8 cellular contexts compared by ENCODE assay signal in genomic region chr17:82332669-82333278, GRCh38. TPM values are rescaled to one million over a fixed set of nuclear protein-coding genes. Genes with fewer than 3 reads are reported as not detected.
DNase-seq lines count a peak whose midpoint lies in the region; ATAC-seq, FAIRE-seq and TF ChIP-seq lines count a peak whose summit lies in the region.

No MANE protein-coding gene starts in this region.

- peaks cover 7% of the 10 kb centered on the region for H3K4me1 ChIP-seq in GM23338 (ENCODE audit: insufficient read depth)
- H3K4me1 ChIP-seq in HepG2 (ENCODE audit: insufficient read depth, low read length): peaks cover 90% of the 10 kb centered on the region
- peaks cover 27% of the 10 kb centered on the region for H3K4me1 ChIP-seq in testis

- TF ChIP-seq CTCF in GM23338 (conservative IDR thresholded peaks at IDR 0.05; ENCODE audit: low read depth in 2 of 2): no peak
- peak; percentile 43 for TF ChIP-seq CTCF in HepG2 (CRISPR knock-in tag; IDR thresholded peaks at IDR 0.05)
- TF ChIP-seq CTCF in testis (IDR thresholded peaks at IDR 0.05): no peak

- no peak for TF ChIP-seq POLR2A in HepG2 (IDR thresholded peaks at IDR 0.05; ENCODE audit: insufficient read depth in 1 of 2, low read depth in 2 of 2, low read length in 2 of 2)
- TF ChIP-seq POLR2A in testis (IDR thresholded peaks at IDR 0.05): no peak

- peak; percentile 34 for FAIRE-seq in HepG2 (lab: Jason Lieb, UNC)

- H3K27me3 Mint-ChIP-seq in GM23338 (ENCODE audit: insufficient read depth, low read depth, poor library complexity): peaks cover 61% of the 10 kb centered on the region

- TF ChIP-seq EP300 in HepG2 (IDR thresholded peaks at IDR 0.05; ENCODE audit: low read depth in 2 of 2, low read length in 2 of 2): no peak
- TF ChIP-seq EP300 in HepG2 (CRISPR knock-in tag; IDR thresholded peaks at IDR 0.05; ENCODE audit: borderline replicate concordance): no peak

- H4K20me1 ChIP-seq in GM23338 (replicated peaks; ENCODE audit: insufficient read depth) (0 out of 2 replicates have a peak, but pooled peaks cover 5% of the 10 kb centered on the region), HepG2 (ENCODE audit: insufficient read depth, low read length) (no peaks in the 10 kb centered on the region)

- POLR2A ChIA-PET in HepG2 (lab: Yijun Ruan, JAX): interaction anchor here (0.9 to 20.8 kb wide), 4 partner anchors 11 to 32 kb away, joined by 3 to 270 read pairs (median 4); no protein-coding TSS in a partner anchor

- no peak overlapping the region for H3K27ac ChIP-seq in GM23338 (ENCODE audit: low read depth)
- H3K27ac ChIP-seq in HepG2 (ENCODE audit: extremely low read length, insufficient read depth, low read length): peak overlapping the region; percentile 9
- H3K27ac ChIP-seq in testis: peak overlapping the region in 1 of 2 donors; percentile 41

- TF ChIP-seq RAD21 in HepG2 (CRISPR knock-in tag; IDR thresholded peaks at IDR 0.05): peak; percentile 42; the same call in 1 of the 2 replicates

- H3K27me3 ChIP-seq in GM23338 (ENCODE audit: insufficient read depth) (peaks cover 59% of the 10 kb centered on the region), HepG2 (ENCODE audit: control insufficient read depth in 1 of 2, insufficient read depth in 2 of 2, low read length in 2 of 2) (no peaks in the 10 kb centered on the region), testis (no peaks in the 10 kb centered on the region)

- WGBS in HepG2 (ENCODE audit: low lambda C conversion rate): 69% methylated on average over 28 of the region's 32 CpGs
- 12 to 20% methylated on average over 2 to 31 of the region's 32 CpGs for WGBS in testis, 2 donors

- H3K79me2 ChIP-seq in GM23338 (replicated peaks; ENCODE audit: insufficient read depth) (no peaks in the 10 kb centered on the region), HepG2 (ENCODE audit: insufficient read depth, low read length) (peaks cover 4% of the 10 kb centered on the region)

- no peaks in the 10 kb centered on the region for H3K9me2 ChIP-seq in GM23338 (ENCODE audit: insufficient read depth)

- no peaks in the 10 kb centered on the region for H3F3A ChIP-seq in GM23338 (replicated peaks; ENCODE audit: low read depth)

- peaks cover 22% of the 10 kb centered on the region for H3K4me1 Mint-ChIP-seq in GM23338

- H2AFZ ChIP-seq in GM23338 (no peak overlapping the region), HepG2 (ENCODE audit: low read length) (no peak overlapping the region)

- no peaks in the 10 kb centered on the region for H3K36me3 ChIP-seq in GM23338 (ENCODE audit: insufficient read depth)
- H3K36me3 ChIP-seq in HepG2 (replicated peaks in 1 of 2; ENCODE audit: control insufficient read depth in 1 of 2, insufficient read depth in 2 of 2, low read length in 2 of 2): no peaks in the 10 kb centered on the region
- H3K36me3 ChIP-seq in testis (ENCODE audit: low read depth, missing control alignments): no peaks in the 10 kb centered on the region

- CTCF ChIA-PET in HepG2 (lab: Yijun Ruan, JAX; ENCODE audit: low intra/inter-chr PET ratio, low total read pairs): no interaction called here

- DNase-seq in GM23338 (ENCODE audit: low spot score) (peak; percentile 37), NOMO-1 treated with dmso at 0.1 percent for 144 hours (lab: John Stamatoyannopoulos, UW; ENCODE audit: unreplicated experiment) (peak; percentile 46), HepG2 (ENCODE audit: low spot score) (no peak), testis (peak; percentile 53), left lobe of liver (ENCODE audit: low spot score) (no peak)
- DNase-seq in central memory CD4-positive, alpha-beta T cell: peak; percentile 13

- in situ Hi-C loops in HepG2 (cut with HindIII; ENCODE audit: extremely low pct_ligation_motif_present, low pct_unique_long_range_greater_than_20kb): no loop called here

- H3K4me2 ChIP-seq in GM23338: peak overlapping the region; percentile 83; the same call in 1 of the 2 replicates
- H3K4me2 ChIP-seq in HepG2 (ENCODE audit: low read depth, low read length): peak overlapping the region; percentile 48

- H3K27ac Mint-ChIP-seq in GM23338: no peak overlapping the region

- H3K9ac ChIP-seq in HepG2 (ENCODE audit: insufficient read depth, low read depth, low read length): peak overlapping the region; percentile 45

- peak; percentile 6; the same call in 2 of the 3 replicates for ATAC-seq in GM23338
- peak; percentile 15 for ATAC-seq in HepG2
- no peak for ATAC-seq in GM18502 (IDR thresholded peaks at IDR 0.05; ENCODE audit: poor library complexity, unreplicated experiment)
- no peak for ATAC-seq in left lobe of liver
- no peak for ATAC-seq in HG02840 (IDR thresholded peaks at IDR 0.05; ENCODE audit: low FRiP score, unreplicated experiment)

- BruUV-seq in HepG2 (replicated peaks; lab: Mats Ljungman, UMichigan): no TSS peak

- H3K4me3 ChIP-seq in GM23338: peak overlapping the region; percentile 60
- peak overlapping the region in 2 of 3 experiments; percentile 31 to 35; a peak in 4 of 6 replicates for H3K4me3 ChIP-seq in HepG2 (replicated peaks in 1 of 3; ENCODE audit: insufficient read depth in 1 of 3, low read depth in 2 of 3, low read length in 3 of 3)
- H3K4me3 ChIP-seq in testis: peak overlapping the region; percentile 44 to 68

- H3K36me3 Mint-ChIP-seq in GM23338 (ENCODE audit: low read depth): no peaks in the 10 kb centered on the region; the same call in 2 of the 3 replicates

- H3K9me3 ChIP-seq in HepG2 (ENCODE audit: low read length): no peaks in the 10 kb centered on the region
- H3K9me3 ChIP-seq in testis: no peaks in the 10 kb centered on the region

- peak overlapping the region; percentile 58 for H3K4me3 Mint-ChIP-seq in GM23338

- intact Hi-C loops in HepG2 (cut with micrococcal nuclease; ENCODE audit: unreplicated experiment) (loop anchor here (10.0 kb wide), 1 partner anchor 182 kb away; the partner anchor contains the start of gene FOXK2), testis (cut with DNase I; ENCODE audit: low total_unique reads) (no loop called here)

- no peaks in the 10 kb centered on the region for H3K9me3 Mint-ChIP-seq in GM23338

RNA-seq across cellular contexts. Expression of gene SECTM1, which starts 0.8 kb away (rescaled TPM):
- total RNA-seq in GM23338 (2014; rRNA removed; shearing (Covaris generic)): 0.16 and 1.3 TPM in 2 replicates
- polyA plus RNA-seq in GM23338 (2016; fragmentation: Nextera tagmentation; extraction: Ambion mirVana) (0.21 TPM in 1 of 2 replicates, not detected in the other), HepG2 (2011; rRNA removed) (3.5 and 4.2 TPM in 2 replicates), testis (ENCODE audit: insufficient read depth, low read depth, low replicate concordance) (9.3 TPM)
- total RNA-seq in HepG2 (2016; rRNA removed; fragmentation: Illumina TruSeq; extraction: Trizol) (2.4 and 5.3 TPM in 2 replicates), testis (1 to 10 TPM in 1 of 2 donors, under 1 TPM in 1; 0.55 to 5.9 TPM), left lobe of liver (3.0 TPM)
- 3.3 TPM in 2 replicates for total RNA-seq in HepG2 (2016; cell fraction: cytosol; rRNA removed; fragmentation: Illumina TruSeq; extraction: Trizol; ENCODE audit: low read depth)
- 3.0 and 5.5 TPM in 2 replicates for total RNA-seq in HepG2 (2016; cell fraction: insoluble cytoplasmic fraction; rRNA removed; fragmentation: Illumina TruSeq; extraction: Trizol)
- total RNA-seq in HepG2 (2016; cell fraction: membrane; rRNA removed; fragmentation: Illumina TruSeq; extraction: Trizol): 3.8 and 5.6 TPM in 2 replicates
- total RNA-seq in HepG2 (2016; cell fraction: nucleus; rRNA removed; fragmentation: Illumina TruSeq; extraction: Trizol): 6.9 and 7.3 TPM in 2 replicates
- 2.7 and 4.2 TPM in 2 replicates for polyA plus RNA-seq in HepG2 (2011; cell fraction: cytosol; rRNA removed)
- polyA plus RNA-seq in HepG2 (2011; cell fraction: nucleus; rRNA removed): 6.7 and 7.1 TPM in 2 replicates
- polyA plus RNA-seq in HepG2 (2012): 5.0 and 7.2 TPM in 2 replicates
- polyA plus RNA-seq in HepG2 (2016; cell fraction: cytosol; fragmentation: Illumina TruSeq; extraction: Trizol; ENCODE audit: low read depth): 2.6 and 3.4 TPM in 2 replicates
- 4.0 and 4.2 TPM in 2 replicates for polyA plus RNA-seq in HepG2 (2016; cell fraction: insoluble cytoplasmic fraction; fragmentation: Illumina TruSeq; extraction: Trizol; ENCODE audit: low read depth)
- 4.3 and 4.7 TPM in 2 replicates for polyA plus RNA-seq in HepG2 (2016; cell fraction: membrane; fragmentation: Illumina TruSeq; extraction: Trizol; ENCODE audit: low read depth)
- polyA plus RNA-seq in HepG2 (2016; cell fraction: nucleus; fragmentation: Illumina TruSeq; extraction: Trizol; ENCODE audit: insufficient read depth, low read depth): 5.1 and 5.5 TPM in 2 replicates
- 8.8 and 15.0 TPM in 2 replicates for polyA minus RNA-seq in HepG2 (2011; rRNA and poly(A)+ RNA removed; ENCODE audit: low replicate concordance)
- 1.9 and 2.6 TPM in 2 replicates for polyA minus RNA-seq in HepG2 (2011; cell fraction: cytosol; rRNA and poly(A)+ RNA removed)
- polyA minus RNA-seq in HepG2 (2011; cell fraction: nucleus; rRNA and poly(A)+ RNA removed): 5.0 and 7.3 TPM in 2 replicates

RNA-seq across cellular contexts. Expression of gene CD7, which starts 15.4 kb away (rescaled TPM):
- 0.42 and 0.58 TPM in 2 replicates for total RNA-seq in GM23338 (2014; rRNA removed; shearing (Covaris generic))
- polyA plus RNA-seq in GM23338 (2016; fragmentation: Nextera tagmentation; extraction: Ambion mirVana) (0.44 TPM in 1 of 2 replicates, not detected in the other), HepG2 (2011; rRNA removed) (72.7 and 76.4 TPM in 2 replicates), testis (ENCODE audit: insufficient read depth, low read depth, low replicate concordance) (3.0 TPM)
- total RNA-seq in HepG2 (2016; rRNA removed; fragmentation: Illumina TruSeq; extraction: Trizol) (29.7 and 67.6 TPM in 2 replicates), testis (1 to 10 TPM in 1 of 2 donors, under 1 TPM in 1; 0.55 to 2.3 TPM), left lobe of liver (1.4 TPM)
- 23.3 and 25.5 TPM in 2 replicates for total RNA-seq in HepG2 (2016; cell fraction: cytosol; rRNA removed; fragmentation: Illumina TruSeq; extraction: Trizol; ENCODE audit: low read depth)
- total RNA-seq in HepG2 (2016; cell fraction: insoluble cytoplasmic fraction; rRNA removed; fragmentation: Illumina TruSeq; extraction: Trizol): 24.7 and 74.3 TPM in 2 replicates
- total RNA-seq in HepG2 (2016; cell fraction: membrane; rRNA removed; fragmentation: Illumina TruSeq; extraction: Trizol): 36.8 and 47.2 TPM in 2 replicates
- total RNA-seq in HepG2 (2016; cell fraction: nucleus; rRNA removed; fragmentation: Illumina TruSeq; extraction: Trizol): 53.2 and 64.7 TPM in 2 replicates
- polyA plus RNA-seq in HepG2 (2011; cell fraction: cytosol; rRNA removed): 34.4 and 89.4 TPM in 2 replicates
- 127 and 155 TPM in 2 replicates for polyA plus RNA-seq in HepG2 (2011; cell fraction: nucleus; rRNA removed)
- polyA plus RNA-seq in HepG2 (2012): 46.2 and 62.8 TPM in 2 replicates
- 56.5 and 63.8 TPM in 2 replicates for polyA plus RNA-seq in HepG2 (2016; cell fraction: cytosol; fragmentation: Illumina TruSeq; extraction: Trizol; ENCODE audit: low read depth)
- polyA plus RNA-seq in HepG2 (2016; cell fraction: insoluble cytoplasmic fraction; fragmentation: Illumina TruSeq; extraction: Trizol; ENCODE audit: low read depth): 56.7 and 68.4 TPM in 2 replicates
- polyA plus RNA-seq in HepG2 (2016; cell fraction: membrane; fragmentation: Illumina TruSeq; extraction: Trizol; ENCODE audit: low read depth): 78.3 and 78.6 TPM in 2 replicates
- 226 and 244 TPM in 2 replicates for polyA plus RNA-seq in HepG2 (2016; cell fraction: nucleus; fragmentation: Illumina TruSeq; extraction: Trizol; ENCODE audit: insufficient read depth, low read depth)
- polyA minus RNA-seq in HepG2 (2011; rRNA and poly(A)+ RNA removed; ENCODE audit: low replicate concordance): 43.3 TPM in 1 of 2 replicates, not detected in the other
- 31.0 and 32.1 TPM in 2 replicates for polyA minus RNA-seq in HepG2 (2011; cell fraction: cytosol; rRNA and poly(A)+ RNA removed)
- 7.9 and 8.8 TPM in 2 replicates for polyA minus RNA-seq in HepG2 (2011; cell fraction: nucleus; rRNA and poly(A)+ RNA removed)

RNA-seq across cellular contexts. Expression of gene TEX19, which starts 26.3 kb away (rescaled TPM):
- 0.66 and 1.1 TPM in 2 replicates for total RNA-seq in GM23338 (2014; rRNA removed; shearing (Covaris generic))
- polyA plus RNA-seq in GM23338 (2016; fragmentation: Nextera tagmentation; extraction: Ambion mirVana) (0.10 and 0.23 TPM in 2 replicates), HepG2 (2011; rRNA removed) (4.9 and 6.0 TPM in 2 replicates), testis (ENCODE audit: insufficient read depth, low read depth, low replicate concordance) (31.2 TPM)
- total RNA-seq in HepG2 (2016; rRNA removed; fragmentation: Illumina TruSeq; extraction: Trizol) (1.3 and 1.8 TPM in 2 replicates), testis (10 to 100 TPM; 21.9 to 37.8 TPM), left lobe of liver (not detected)
- total RNA-seq in HepG2 (2016; cell fraction: cytosol; rRNA removed; fragmentation: Illumina TruSeq; extraction: Trizol; ENCODE audit: low read depth): 0.61 and 0.62 TPM in 2 replicates
- total RNA-seq in HepG2 (2016; cell fraction: insoluble cytoplasmic fraction; rRNA removed; fragmentation: Illumina TruSeq; extraction: Trizol): 1.6 TPM in 2 replicates
- 1.4 and 1.7 TPM in 2 replicates for total RNA-seq in HepG2 (2016; cell fraction: membrane; rRNA removed; fragmentation: Illumina TruSeq; extraction: Trizol)
- 0.31 and 0.50 TPM in 2 replicates for total RNA-seq in HepG2 (2016; cell fraction: nucleus; rRNA removed; fragmentation: Illumina TruSeq; extraction: Trizol)
- 4.4 and 5.4 TPM in 2 replicates for polyA plus RNA-seq in HepG2 (2011; cell fraction: cytosol; rRNA removed)
- 1.8 TPM in 2 replicates for polyA plus RNA-seq in HepG2 (2011; cell fraction: nucleus; rRNA removed)
- polyA plus RNA-seq in HepG2 (2012): 3.9 TPM in 2 replicates
- polyA plus RNA-seq in HepG2 (2016; cell fraction: cytosol; fragmentation: Illumina TruSeq; extraction: Trizol; ENCODE audit: low read depth): 0.29 and 0.36 TPM in 2 replicates
- polyA plus RNA-seq in HepG2 (2016; cell fraction: insoluble cytoplasmic fraction; fragmentation: Illumina TruSeq; extraction: Trizol; ENCODE audit: low read depth): 1.2 and 1.6 TPM in 2 replicates
- 0.61 and 0.72 TPM in 2 replicates for polyA plus RNA-seq in HepG2 (2016; cell fraction: membrane; fragmentation: Illumina TruSeq; extraction: Trizol; ENCODE audit: low read depth)
- 0.55 and 1.4 TPM in 2 replicates for polyA plus RNA-seq in HepG2 (2016; cell fraction: nucleus; fragmentation: Illumina TruSeq; extraction: Trizol; ENCODE audit: insufficient read depth, low read depth)
- 1.6 and 8.6 TPM in 2 replicates for polyA minus RNA-seq in HepG2 (2011; rRNA and poly(A)+ RNA removed; ENCODE audit: low replicate concordance)
- polyA minus RNA-seq in HepG2 (2011; cell fraction: cytosol; rRNA and poly(A)+ RNA removed): 1.8 and 2.5 TPM in 2 replicates
- 0.26 and 0.50 TPM in 2 replicates for polyA minus RNA-seq in HepG2 (2011; cell fraction: nucleus; rRNA and poly(A)+ RNA removed)

RNA-seq across cellular contexts. Expression of gene UTS2R, which starts 38.8 kb away (rescaled TPM):
- total RNA-seq in GM23338 (2014; rRNA removed; shearing (Covaris generic)): 0.49 and 0.82 TPM in 2 replicates
- not detected in 2 replicates for polyA plus RNA-seq in GM23338 (2016; fragmentation: Nextera tagmentation; extraction: Ambion mirVana)
- 0.13 TPM in 1 of 2 replicates, not detected in the other for total RNA-seq in HepG2 (2016; rRNA removed; fragmentation: Illumina TruSeq; extraction: Trizol)
- total RNA-seq in HepG2 (2016; cell fraction: cytosol; rRNA removed; fragmentation: Illumina TruSeq; extraction: Trizol; ENCODE audit: low read depth): not detected in 2 replicates
- 0.11 TPM in 1 of 2 replicates, not detected in the other for total RNA-seq in HepG2 (2016; cell fraction: insoluble cytoplasmic fraction; rRNA removed; fragmentation: Illumina TruSeq; extraction: Trizol)
- total RNA-seq in HepG2 (2016; cell fraction: membrane; rRNA removed; fragmentation: Illumina TruSeq; extraction: Trizol): not detected in 2 replicates
- 0.38 TPM in 1 of 2 replicates, not detected in the other for total RNA-seq in HepG2 (2016; cell fraction: nucleus; rRNA removed; fragmentation: Illumina TruSeq; extraction: Trizol)
- polyA plus RNA-seq in HepG2 (2011; rRNA removed): 0.10 and 0.15 TPM in 2 replicates
- 0.08 and 0.12 TPM in 2 replicates for polyA plus RNA-seq in HepG2 (2011; cell fraction: cytosol; rRNA removed)
- 1.7 and 2.2 TPM in 2 replicates for polyA plus RNA-seq in HepG2 (2011; cell fraction: nucleus; rRNA removed)
- 0.19 and 0.20 TPM in 2 replicates for polyA plus RNA-seq in HepG2 (2012)
- polyA plus RNA-seq in HepG2 (2016; cell fraction: cytosol; fragmentation: Illumina TruSeq; extraction: Trizol; ENCODE audit: low read depth): not detected in 2 replicates
- polyA plus RNA-seq in HepG2 (2016; cell fraction: insoluble cytoplasmic fraction; fragmentation: Illumina TruSeq; extraction: Trizol; ENCODE audit: low read depth): 0.17 TPM in 1 of 2 replicates, not detected in the other
- polyA plus RNA-seq in HepG2 (2016; cell fraction: membrane; fragmentation: Illumina TruSeq; extraction: Trizol; ENCODE audit: low read depth): not detected in 2 replicates
- polyA plus RNA-seq in HepG2 (2016; cell fraction: nucleus; fragmentation: Illumina TruSeq; extraction: Trizol; ENCODE audit: insufficient read depth, low read depth): not detected in 2 replicates
- 0.32 TPM in 1 of 2 replicates, not detected in the other for polyA minus RNA-seq in HepG2 (2011; rRNA and poly(A)+ RNA removed; ENCODE audit: low replicate concordance)
- not detected in 2 replicates for polyA minus RNA-seq in HepG2 (2011; cell fraction: cytosol; rRNA and poly(A)+ RNA removed)
- 0.50 TPM in 1 of 2 replicates, not detected in the other for polyA minus RNA-seq in HepG2 (2011; cell fraction: nucleus; rRNA and poly(A)+ RNA removed)
- 10 to 100 TPM in 1 of 2 donors, 1 to 10 TPM in 1; 3.8 to 28.1 TPM for total RNA-seq in testis
- 0.32 TPM for polyA plus RNA-seq in testis (ENCODE audit: insufficient read depth, low read depth, low replicate concordance)
- not detected for total RNA-seq in left lobe of liver

RNA-seq across cellular contexts. Expression of gene CSNK1D, which starts 59.3 kb away (rescaled TPM):
- 48.4 and 66.4 TPM in 2 replicates for total RNA-seq in GM23338 (2014; rRNA removed; shearing (Covaris generic))
- 43.5 and 55.3 TPM in 2 replicates for polyA plus RNA-seq in GM23338 (2016; fragmentation: Nextera tagmentation; extraction: Ambion mirVana)
- total RNA-seq in HepG2 (2016; rRNA removed; fragmentation: Illumina TruSeq; extraction: Trizol): 28.4 and 31.5 TPM in 2 replicates
- 19.2 and 20.4 TPM in 2 replicates for total RNA-seq in HepG2 (2016; cell fraction: cytosol; rRNA removed; fragmentation: Illumina TruSeq; extraction: Trizol; ENCODE audit: low read depth)
- total RNA-seq in HepG2 (2016; cell fraction: insoluble cytoplasmic fraction; rRNA removed; fragmentation: Illumina TruSeq; extraction: Trizol): 23.0 and 34.1 TPM in 2 replicates
- 24.3 and 26.6 TPM in 2 replicates for total RNA-seq in HepG2 (2016; cell fraction: membrane; rRNA removed; fragmentation: Illumina TruSeq; extraction: Trizol)
- 42.8 and 45.6 TPM in 2 replicates for total RNA-seq in HepG2 (2016; cell fraction: nucleus; rRNA removed; fragmentation: Illumina TruSeq; extraction: Trizol)
- 128 and 148 TPM in 2 replicates for polyA plus RNA-seq in HepG2 (2011; rRNA removed)
- polyA plus RNA-seq in HepG2 (2011; cell fraction: cytosol; rRNA removed): 81.5 and 90.2 TPM in 2 replicates
- polyA plus RNA-seq in HepG2 (2011; cell fraction: nucleus; rRNA removed): 1,010 and 1,066 TPM in 2 replicates
- 164 and 234 TPM in 2 replicates for polyA plus RNA-seq in HepG2 (2012)
- polyA plus RNA-seq in HepG2 (2016; cell fraction: cytosol; fragmentation: Illumina TruSeq; extraction: Trizol; ENCODE audit: low read depth): 19.6 and 21.8 TPM in 2 replicates
- 71.8 and 89.7 TPM in 2 replicates for polyA plus RNA-seq in HepG2 (2016; cell fraction: insoluble cytoplasmic fraction; fragmentation: Illumina TruSeq; extraction: Trizol; ENCODE audit: low read depth)
- 40.8 and 42.7 TPM in 2 replicates for polyA plus RNA-seq in HepG2 (2016; cell fraction: membrane; fragmentation: Illumina TruSeq; extraction: Trizol; ENCODE audit: low read depth)
- polyA plus RNA-seq in HepG2 (2016; cell fraction: nucleus; fragmentation: Illumina TruSeq; extraction: Trizol; ENCODE audit: insufficient read depth, low read depth): 316 and 342 TPM in 2 replicates
- 78.0 and 103 TPM in 2 replicates for polyA minus RNA-seq in HepG2 (2011; rRNA and poly(A)+ RNA removed; ENCODE audit: low replicate concordance)
- 51.7 and 60.9 TPM in 2 replicates for polyA minus RNA-seq in HepG2 (2011; cell fraction: cytosol; rRNA and poly(A)+ RNA removed)
- polyA minus RNA-seq in HepG2 (2011; cell fraction: nucleus; rRNA and poly(A)+ RNA removed): 117 and 118 TPM in 2 replicates
- total RNA-seq in testis: 100 to 1,000 TPM; 137 to 179 TPM
- polyA plus RNA-seq in testis (ENCODE audit: insufficient read depth, low read depth, low replicate concordance): 178 TPM
- 49.6 TPM for total RNA-seq in left lobe of liver

Comparison
In these comparisons a context has a peak if more than half of its experiments do, and no peak if none do; other contexts are left out.
1. ATAC-seq: peak in GM23338 (single experiment) and HepG2 (single experiment); none in GM18502 (single experiment), left lobe of liver (single experiment) and HG02840 (single experiment).
2. DNase-seq: peak in GM23338 (single experiment), NOMO-1 treated with dmso at 0.1 percent for 144 hours (single experiment), central memory CD4-positive, alpha-beta T cell (single experiment) and testis (single experiment); none in HepG2 (single experiment) and left lobe of liver (single experiment).
3. RNA of gene CD7, which starts 15.4 kb away (total RNA-seq): 23.3 to 74.3 TPM in HepG2; 0.55 to 2.3 TPM in testis, 1.4 TPM in left lobe of liver (single experiment) and 0.42 to 0.58 TPM in GM23338; every median in the first group is over 4 times any median in the second.
4. RNA of gene TEX19, which starts 26.3 kb away (total RNA-seq): 21.9 to 37.8 TPM in testis; 0.31 to 1.8 TPM in HepG2, 0.66 to 1.1 TPM in GM23338 and not detected in left lobe of liver (single experiment); every median in the first group is over 4 times any median in the second.
5. Peak in every context shown above with its lines, with median percentiles within 50 percentile points of each other: H3K4me3 ChIP-seq.